ENCODE assay signal across 1 cellular context in genomic region chr5:157106668-157107461, GRCh38.
TF ChIP-seq lines count a peak whose summit lies in the region.

No MANE protein-coding gene starts in this region.

TF ChIP-seq in IMR-90, 13 proteins besides CTCF, POLR2A, EP300 and RAD21:
- TF ChIP-seq MAZ (IDR thresholded peaks at IDR 0.05; ENCODE audit: borderline replicate concordance, low read depth, low read length) (no peak), CEBPB (IDR thresholded peaks at IDR 0.05; ENCODE audit: low read depth, low read length) (no peak), SMC3 (IDR thresholded peaks at IDR 0.05; ENCODE audit: low read depth, low read length) (no peak), BHLHE40 (IDR thresholded peaks at IDR 0.05; ENCODE audit: low read depth, low read length) (no peak), USF2 (IDR thresholded peaks at IDR 0.05; ENCODE audit: low read depth, low read length) (no peak), RFX5 (IDR thresholded peaks at IDR 0.05; ENCODE audit: low read depth, low read length) (no peak), NFE2L2 (IDR thresholded peaks at IDR 0.05; ENCODE audit: low read depth, low read length) (no peak), MAFK (IDR thresholded peaks at IDR 0.05; ENCODE audit: low read depth, low read length) (no peak), MXI1 (IDR thresholded peaks at IDR 0.05; ENCODE audit: borderline replicate concordance, low read depth, low read length) (no peak), CHD1 (IDR thresholded peaks at IDR 0.05; ENCODE audit: low read depth, low read length) (no peak), ELK1 (IDR thresholded peaks at IDR 0.05; ENCODE audit: borderline replicate concordance, low read depth, low read length) (no peak), FOS (IDR thresholded peaks at IDR 0.05; ENCODE audit: low read depth, low read length) (no peak), RCOR1 (IDR thresholded peaks at IDR 0.05; ENCODE audit: insufficient replicate concordance, low read length) (no peak)
TF ChIP-seq in IMR-90: peak in this region for 0.
